In genomic region chr16:84973226-84973625, GRCh38 we compare ENCODE assay signal across 21 cellular contexts. TPM values are rescaled to one million over a fixed set of nuclear protein-coding genes. Genes with fewer than 3 reads are reported as not detected.
A peak's percentile ranks its signal among the peaks of the same experiment; 100 is the strongest.
DNase-seq lines count a peak whose midpoint lies in the region; ATAC-seq, FAIRE-seq and TF ChIP-seq lines count a peak whose summit lies in the region.
"Had no signal": no experiment of that assay in that cellular context is flagged by ENCODE, and none has a peak within 500 bp of the region (broad histone marks: within the 10 kb centered on the region; RNA-seq: fewer than 3 reads in every experiment).

No MANE protein-coding gene starts in this region.

- peaks cover 0 to 10% of the 10 kb centered on the region in 2 experiments; a peak in 2 of 5 replicates for H3K27me3 ChIP-seq in HepG2 (ENCODE audit: control insufficient read depth in 1 of 2, insufficient read depth in 2 of 2, low read length in 2 of 2)
- H3K27me3 ChIP-seq in right lobe of liver: no peaks in the 10 kb centered on the region
- H3K27me3 ChIP-seq in prostate gland (replicated peaks; ENCODE audit: insufficient read depth): no peaks in the 10 kb centered on the region
- H3K27me3 ChIP-seq in CD4-positive, alpha-beta T cell (ENCODE audit: control insufficient read depth, insufficient read depth, low read length): no peaks in the 10 kb centered on the region
- H3K27me3 ChIP-seq: colonic mucosa, pancreas had no signal

- POLR2A ChIA-PET in HepG2 (lab: Yijun Ruan, JAX): no interaction called here
- POLR2A ChIA-PET in activated CD8-positive, alpha-beta T cell treated with anti-CD3 and anti-CD28 coated beads, Interleukin-2, amount 10 ng/mL, durations not matched to agents 7 days and 5 days (lab: Charles Lee): no interaction called here
- POLR2A ChIA-PET in CD4-positive, alpha-beta T cell (lab: Charles Lee): interaction anchor here (0.8 kb wide), 1 partner anchor 10 kb away, joined by 3 read pairs; no protein-coding TSS in a partner anchor

- BruUV-seq in HepG2 (replicated peaks; lab: Mats Ljungman, UMichigan): no TSS peak

- CTCF ChIA-PET in HepG2 (lab: Yijun Ruan, JAX; ENCODE audit: low intra/inter-chr PET ratio, low total read pairs): no interaction called here
- CTCF ChIA-PET in activated CD8-positive, alpha-beta T cell treated with anti-CD3 and anti-CD28 coated beads, Interleukin-2, amount 10 ng/mL, durations not matched to agents 7 days and 5 days (lab: Charles Lee): interaction anchor here (3.1 to 5.3 kb wide), 2 partner anchors 220 to 234 kb away, joined by 36 to 105 read pairs; no protein-coding TSS in a partner anchor
- CTCF ChIA-PET in CD4-positive, alpha-beta T cell (lab: Charles Lee): no interaction called here

- no peak overlapping the region for H3K4me2 ChIP-seq in HepG2 (ENCODE audit: low read depth, low read length)
- H3K4me2 ChIP-seq: smooth muscle cell had no signal

- no peak for ATAC-seq in HepG2
- ATAC-seq in right lobe of liver: no peak
- no peak for ATAC-seq in activated CD8-positive, alpha-beta T cell treated with anti-CD3 and anti-CD28 coated beads, Interleukin-2, amount 10 ng/mL, durations not matched to agents 7 days and 5 days
- ATAC-seq in CD4-positive, alpha-beta T cell (ENCODE audit: poor library complexity): no peak
- no peak for ATAC-seq in HG03045 (IDR thresholded peaks at IDR 0.05; ENCODE audit: unreplicated experiment)

- no peak overlapping the region for H2AFZ ChIP-seq in HepG2 (ENCODE audit: low read length)

- TF ChIP-seq EP300 in HepG2 (IDR thresholded peaks at IDR 0.05; ENCODE audit: low read depth in 2 of 2, low read length in 2 of 2) (no peak), HepG2 (CRISPR knock-in tag; IDR thresholded peaks at IDR 0.05; ENCODE audit: borderline replicate concordance) (no peak)

- FAIRE-seq in HepG2 (lab: Jason Lieb, UNC): no peak
- FAIRE-seq: endothelial cell of umbilical vein, pancreas had no signal

- in situ Hi-C loops in HepG2 (cut with HindIII; ENCODE audit: extremely low pct_ligation_motif_present, low pct_unique_long_range_greater_than_20kb): loop anchor here (5.0 kb wide), 1 partner anchor 216 kb away; no protein-coding TSS in a partner anchor

- DNase-seq in HepG2 (ENCODE audit: low spot score) (no peak), right lobe of liver (no peak), chondrocyte (ENCODE audit: low spot score) (no peak), prostate gland (ENCODE audit: low spot score) (no peak), NCI-H2171 (lab: John Stamatoyannopoulos, UW) (no peak)
- DNase-seq in activated CD8-positive, alpha-beta T cell treated with anti-CD3 and anti-CD28 coated beads, Interleukin-2, amount 10 ng/mL, durations not matched to agents 7 days and 5 days: no peak
- DNase-seq in CD4-positive, alpha-beta T cell: no peak
- DNase-seq: activated gamma-delta T cell treated with Interleukin-2 at 50 U/mL for 16 hours, colonic mucosa, COR-L47, foreskin melanocyte, KBM-7, NCI-H1092 treated with DMSO at 0.1 percent for 48 hours, NCI-H2081 treated with DMSO at 0.1 percent for 48 hours, NCI-H526 treated with DMSO at 0.1 percent for 48 hours, SHP77 had no signal

- no peaks in the 10 kb centered on the region for H3K27me3 Mint-ChIP-seq in chondrocyte (ENCODE audit: low read depth)
- H3K27me3 Mint-ChIP-seq in activated CD8-positive, alpha-beta T cell treated with anti-CD3 and anti-CD28 coated beads, Interleukin-2, amount 10 ng/mL, durations not matched to agents 7 days and 5 days (ENCODE audit: low read depth): peaks cover 2% of the 10 kb centered on the region
- no peaks in the 10 kb centered on the region for H3K27me3 Mint-ChIP-seq in CD4-positive, alpha-beta T cell

- peaks cover 3% of the 10 kb centered on the region; the same call in 1 of the 2 replicates for H4K20me1 ChIP-seq in HepG2 (ENCODE audit: insufficient read depth, low read length)

- no peak for TF ChIP-seq CTCF in HepG2 (CRISPR knock-in tag; IDR thresholded peaks at IDR 0.05)
- TF ChIP-seq CTCF in right lobe of liver (IDR thresholded peaks at IDR 0.05): no peak
- no peak for TF ChIP-seq CTCF in chondrocyte (IDR thresholded peaks at IDR 0.05)
- TF ChIP-seq CTCF in prostate gland (IDR thresholded peaks at IDR 0.05): no peak
- TF ChIP-seq CTCF in CD4-positive, alpha-beta T cell (IDR thresholded peaks at IDR 0.05): no peak

- no peak for TF ChIP-seq RAD21 in HepG2 (CRISPR knock-in tag; IDR thresholded peaks at IDR 0.05)

- 96% methylated on average over 15 of the region's 15 CpGs for WGBS in HepG2 (ENCODE audit: low lambda C conversion rate)
- 85% methylated on average over 5 of the region's 15 CpGs for WGBS in right lobe of liver (ENCODE audit: insufficient coverage, low coverage, low lambda C conversion rate, missing lambda C conversion rate)
- 85% methylated on average over 15 of the region's 15 CpGs for WGBS in prostate gland

- peaks cover 21% of the 10 kb centered on the region for H3K36me3 Mint-ChIP-seq in chondrocyte (ENCODE audit: low read depth)
- H3K36me3 Mint-ChIP-seq in activated CD8-positive, alpha-beta T cell treated with anti-CD3 and anti-CD28 coated beads, Interleukin-2, amount 10 ng/mL, durations not matched to agents 7 days and 5 days (ENCODE audit: low read depth): peaks cover 15% of the 10 kb centered on the region
- peaks cover 43% of the 10 kb centered on the region for H3K36me3 Mint-ChIP-seq in CD4-positive, alpha-beta T cell (ENCODE audit: low read depth)

- intact Hi-C loops in HepG2 (cut with micrococcal nuclease; ENCODE audit: unreplicated experiment): no loop called here
- intact Hi-C loops in right lobe of liver (cut with DNase I): no loop called here
- intact Hi-C loops in prostate gland (cut with DNase I): no loop called here
- intact Hi-C loops in CD4-positive, alpha-beta T cell (cut with DNase I, micrococcal nuclease): loop anchor here (10.0 kb wide), 2 partner anchors 468 to 698 kb away; partner anchors contain the start of gene MEAK7 (in 1 of the 2)

- H3K9me3 ChIP-seq in HepG2 (ENCODE audit: low read length): no peaks in the 10 kb centered on the region
- H3K9me3 ChIP-seq in right lobe of liver: no peaks in the 10 kb centered on the region
- no peaks in the 10 kb centered on the region for H3K9me3 ChIP-seq in prostate gland
- no peaks in the 10 kb centered on the region for H3K9me3 ChIP-seq in CD4-positive, alpha-beta T cell (ENCODE audit: control insufficient read depth, low read length)
- H3K9me3 ChIP-seq: colonic mucosa, HAP-1, pancreas had no signal

- no peak for TF ChIP-seq POLR2A in HepG2 (IDR thresholded peaks at IDR 0.05; ENCODE audit: insufficient read depth in 1 of 2, low read depth in 2 of 2, low read length in 2 of 2)
- TF ChIP-seq POLR2A in right lobe of liver (IDR thresholded peaks at IDR 0.05): no peak
- no peak for TF ChIP-seq POLR2A in prostate gland (IDR thresholded peaks at IDR 0.05)

- peaks cover 18 to 37% of the 10 kb centered on the region in 2 experiments for H3K36me3 ChIP-seq in HepG2 (replicated peaks in 1 of 2; ENCODE audit: control insufficient read depth in 1 of 2, insufficient read depth in 2 of 2, low read length in 2 of 2)
- peaks cover 0 to 40% (median 15%) of the 10 kb centered on the region in 4 donors for H3K36me3 ChIP-seq in right lobe of liver
- H3K36me3 ChIP-seq in prostate gland: peaks cover 0 to 7% of the 10 kb centered on the region in 2 donors
- H3K36me3 ChIP-seq: colonic mucosa had no signal

- H3K4me1 ChIP-seq in HepG2 (ENCODE audit: insufficient read depth, low read length) (peaks cover 34% of the 10 kb centered on the region), right lobe of liver (peaks cover 0 to 14% (median 5%) of the 10 kb centered on the region in 4 donors), prostate gland (replicated peaks) (peaks cover 14% of the 10 kb centered on the region)
- H3K4me1 ChIP-seq: HAP-1 had no signal

- H3K79me2 ChIP-seq in HepG2 (ENCODE audit: insufficient read depth, low read length): no peaks in the 10 kb centered on the region

- H3K27ac ChIP-seq in HepG2 (ENCODE audit: extremely low read length, insufficient read depth, low read length): no peak overlapping the region
- peak overlapping the region in 1 of 3 donors; percentile 70 for H3K27ac ChIP-seq in right lobe of liver
- peak overlapping the region; percentile 37 to 47 for H3K27ac ChIP-seq in prostate gland
- no peak overlapping the region for H3K27ac ChIP-seq in CD4-positive, alpha-beta T cell (ENCODE audit: low read depth, low read length)
- H3K27ac ChIP-seq: colonic mucosa had no signal

- H3K27ac Mint-ChIP-seq in chondrocyte (ENCODE audit: unreplicated experiment): peak overlapping the region; percentile 88
- no peak overlapping the region for H3K27ac Mint-ChIP-seq in activated CD8-positive, alpha-beta T cell treated with anti-CD3 and anti-CD28 coated beads, Interleukin-2, amount 10 ng/mL, durations not matched to agents 7 days and 5 days
- H3K27ac Mint-ChIP-seq in CD4-positive, alpha-beta T cell: no peak overlapping the region

- peaks cover 19% of the 10 kb centered on the region for H3K4me1 Mint-ChIP-seq in chondrocyte (ENCODE audit: low read depth)
- H3K4me1 Mint-ChIP-seq in activated CD8-positive, alpha-beta T cell treated with anti-CD3 and anti-CD28 coated beads, Interleukin-2, amount 10 ng/mL, durations not matched to agents 7 days and 5 days (ENCODE audit: low read depth): peaks cover 5% of the 10 kb centered on the region
- peaks cover 6% of the 10 kb centered on the region for H3K4me1 Mint-ChIP-seq in CD4-positive, alpha-beta T cell (ENCODE audit: low read depth)

- H3K4me3 ChIP-seq in HepG2 (replicated peaks in 1 of 3; ENCODE audit: insufficient read depth in 1 of 3, low read depth in 2 of 3, low read length in 3 of 3): no peak overlapping the region
- H3K4me3 ChIP-seq in right lobe of liver: no peak overlapping the region
- no peak overlapping the region for H3K4me3 ChIP-seq in prostate gland
- H3K4me3 ChIP-seq: colonic mucosa, HAP-1, pancreas, smooth muscle cell had no signal

- H3K4me3 Mint-ChIP-seq in chondrocyte (ENCODE audit: unreplicated experiment): no peak overlapping the region
- no peak overlapping the region for H3K4me3 Mint-ChIP-seq in activated CD8-positive, alpha-beta T cell treated with anti-CD3 and anti-CD28 coated beads, Interleukin-2, amount 10 ng/mL, durations not matched to agents 7 days and 5 days
- no peak overlapping the region for H3K4me3 Mint-ChIP-seq in CD4-positive, alpha-beta T cell

- no peaks in the 10 kb centered on the region for H3K9me3 Mint-ChIP-seq in chondrocyte (ENCODE audit: low read depth)
- no peaks in the 10 kb centered on the region for H3K9me3 Mint-ChIP-seq in activated CD8-positive, alpha-beta T cell treated with anti-CD3 and anti-CD28 coated beads, Interleukin-2, amount 10 ng/mL, durations not matched to agents 7 days and 5 days (ENCODE audit: insufficient read depth)
- no peaks in the 10 kb centered on the region for H3K9me3 Mint-ChIP-seq in CD4-positive, alpha-beta T cell

- H3K9ac ChIP-seq in HepG2 (ENCODE audit: insufficient read depth, low read depth, low read length): no peak overlapping the region

RNA-seq across cellular contexts. Expression of gene ZDHHC7, which starts 38.1 kb away (rescaled TPM):
- 39.6 and 46.8 TPM in 2 replicates for total RNA-seq in HepG2 (2016; rRNA removed; fragmentation: Illumina TruSeq; extraction: Trizol)
- 7.0 and 8.2 TPM in 2 replicates for total RNA-seq in HepG2 (2016; cell fraction: cytosol; rRNA removed; fragmentation: Illumina TruSeq; extraction: Trizol; ENCODE audit: low read depth)
- total RNA-seq in HepG2 (2016; cell fraction: insoluble cytoplasmic fraction; rRNA removed; fragmentation: Illumina TruSeq; extraction: Trizol): 36.4 and 48.1 TPM in 2 replicates
- 31.2 and 33.2 TPM in 2 replicates for total RNA-seq in HepG2 (2016; cell fraction: membrane; rRNA removed; fragmentation: Illumina TruSeq; extraction: Trizol)
- total RNA-seq in HepG2 (2016; cell fraction: nucleus; rRNA removed; fragmentation: Illumina TruSeq; extraction: Trizol): 34.5 and 37.8 TPM in 2 replicates
- 67.6 and 79.2 TPM in 2 replicates for polyA plus RNA-seq in HepG2 (2011; rRNA removed)
- 96.7 and 128 TPM in 2 replicates for polyA plus RNA-seq in HepG2 (2011; cell fraction: cytosol; rRNA removed)
- polyA plus RNA-seq in HepG2 (2011; cell fraction: nucleus; rRNA removed): 127 and 132 TPM in 2 replicates
- 56.5 and 63.5 TPM in 2 replicates for polyA plus RNA-seq in HepG2 (2012)
- polyA plus RNA-seq in HepG2 (2016; cell fraction: cytosol; fragmentation: Illumina TruSeq; extraction: Trizol; ENCODE audit: low read depth): 4.1 and 4.9 TPM in 2 replicates
- polyA plus RNA-seq in HepG2 (2016; cell fraction: insoluble cytoplasmic fraction; fragmentation: Illumina TruSeq; extraction: Trizol; ENCODE audit: low read depth): 35.0 and 37.7 TPM in 2 replicates
- polyA plus RNA-seq in HepG2 (2016; cell fraction: membrane; fragmentation: Illumina TruSeq; extraction: Trizol; ENCODE audit: low read depth): 18.0 and 19.5 TPM in 2 replicates
- 57.2 and 68.7 TPM in 2 replicates for polyA plus RNA-seq in HepG2 (2016; cell fraction: nucleus; fragmentation: Illumina TruSeq; extraction: Trizol; ENCODE audit: insufficient read depth, low read depth)
- polyA minus RNA-seq in HepG2 (2011; rRNA and poly(A)+ RNA removed; ENCODE audit: low replicate concordance): 49.1 and 145 TPM in 2 replicates
- 43.3 and 54.9 TPM in 2 replicates for polyA minus RNA-seq in HepG2 (2011; cell fraction: cytosol; rRNA and poly(A)+ RNA removed)
- 53.7 and 58.9 TPM in 2 replicates for polyA minus RNA-seq in HepG2 (2011; cell fraction: nucleus; rRNA and poly(A)+ RNA removed)
- total RNA-seq in right lobe of liver: 10 to 100 TPM; 10.7 to 27.5 (median 19.0) TPM
- 45.3 to 51.6 TPM (median 50.2 TPM) in 3 replicates for total RNA-seq in chondrocyte
- total RNA-seq in prostate gland: 10 to 100 TPM; 64.6 TPM
- total RNA-seq in activated CD8-positive, alpha-beta T cell treated with anti-CD3 and anti-CD28 coated beads, Interleukin-2, amount 10 ng/mL, durations not matched to agents 7 days and 5 days: 10 to 100 TPM; 28.1 to 28.7 TPM
- total RNA-seq in CD4-positive, alpha-beta T cell: 10 to 100 TPM; 39.8 to 44.6 TPM

RNA-seq across cellular contexts. Expression of gene KIAA0513, which starts 54.4 kb away (rescaled TPM):
- total RNA-seq in HepG2 (2016; rRNA removed; fragmentation: Illumina TruSeq; extraction: Trizol) (1.5 and 1.8 TPM in 2 replicates), right lobe of liver (1 to 10 TPM; 2.6 to 7.4 (median 4.7) TPM), chondrocyte (10.4 to 13.0 TPM (median 11.6 TPM) in 3 replicates), prostate gland (10 to 100 TPM; 14.4 to 29.4 TPM)
- 0.62 and 0.91 TPM in 2 replicates for total RNA-seq in HepG2 (2016; cell fraction: cytosol; rRNA removed; fragmentation: Illumina TruSeq; extraction: Trizol; ENCODE audit: low read depth)
- total RNA-seq in HepG2 (2016; cell fraction: insoluble cytoplasmic fraction; rRNA removed; fragmentation: Illumina TruSeq; extraction: Trizol): 1.5 and 1.7 TPM in 2 replicates
- total RNA-seq in HepG2 (2016; cell fraction: membrane; rRNA removed; fragmentation: Illumina TruSeq; extraction: Trizol): 0.99 and 1.1 TPM in 2 replicates
- 0.75 and 1.6 TPM in 2 replicates for total RNA-seq in HepG2 (2016; cell fraction: nucleus; rRNA removed; fragmentation: Illumina TruSeq; extraction: Trizol)
- polyA plus RNA-seq in HepG2 (2011; rRNA removed): 1.8 and 2.4 TPM in 2 replicates
- 1.6 and 2.3 TPM in 2 replicates for polyA plus RNA-seq in HepG2 (2011; cell fraction: cytosol; rRNA removed)
- polyA plus RNA-seq in HepG2 (2011; cell fraction: nucleus; rRNA removed): 6.1 and 6.2 TPM in 2 replicates
- polyA plus RNA-seq in HepG2 (2012): 1.6 and 2.5 TPM in 2 replicates
- polyA plus RNA-seq in HepG2 (2016; cell fraction: cytosol; fragmentation: Illumina TruSeq; extraction: Trizol; ENCODE audit: low read depth): 0.47 and 1.2 TPM in 2 replicates
- polyA plus RNA-seq in HepG2 (2016; cell fraction: insoluble cytoplasmic fraction; fragmentation: Illumina TruSeq; extraction: Trizol; ENCODE audit: low read depth): 1.3 and 1.5 TPM in 2 replicates
- 0.90 and 1.2 TPM in 2 replicates for polyA plus RNA-seq in HepG2 (2016; cell fraction: membrane; fragmentation: Illumina TruSeq; extraction: Trizol; ENCODE audit: low read depth)
- 1.4 and 2.0 TPM in 2 replicates for polyA plus RNA-seq in HepG2 (2016; cell fraction: nucleus; fragmentation: Illumina TruSeq; extraction: Trizol; ENCODE audit: insufficient read depth, low read depth)
- 1.2 and 3.4 TPM in 2 replicates for polyA minus RNA-seq in HepG2 (2011; rRNA and poly(A)+ RNA removed; ENCODE audit: low replicate concordance)
- 0.99 and 1.8 TPM in 2 replicates for polyA minus RNA-seq in HepG2 (2011; cell fraction: cytosol; rRNA and poly(A)+ RNA removed)
- polyA minus RNA-seq in HepG2 (2011; cell fraction: nucleus; rRNA and poly(A)+ RNA removed): 3.6 and 5.5 TPM in 2 replicates
- total RNA-seq in activated CD8-positive, alpha-beta T cell treated with anti-CD3 and anti-CD28 coated beads, Interleukin-2, amount 10 ng/mL, durations not matched to agents 7 days and 5 days: 1 to 10 TPM; 8.1 to 9.1 TPM
- total RNA-seq in CD4-positive, alpha-beta T cell: 10 to 100 TPM in 1 of 2 experiments, 1 to 10 TPM in 1; 9.0 to 10.9 TPM

Comparison
In these comparisons a context has a peak if more than half of its experiments do, and no peak if none do; other contexts are left out.
1. H3K27ac ChIP-seq: peak in prostate gland (2 of 2); none in HepG2 (single experiment) and CD4-positive, alpha-beta T cell (single experiment).
2. intact Hi-C loops: an anchor here in CD4-positive, alpha-beta T cell (10.0 kb wide); none called in HepG2, right lobe of liver and prostate gland.